In genomic region chr10:121710207-121710606, GRCh38 we compare ENCODE assay signal across 18 cellular contexts.
DNase-seq lines count a peak whose midpoint lies in the region; ATAC-seq and TF ChIP-seq lines count a peak whose summit lies in the region.
"Had no signal": no experiment of that assay in that cellular context is flagged by ENCODE, and none has a peak within 500 bp of the region (broad histone marks: within the 10 kb centered on the region; RNA-seq: fewer than 3 reads in every experiment).

No MANE protein-coding gene starts in this region.

- H2BK12ac ChIP-seq in neuronal stem cell (ENCODE audit: low read length) = no peak overlapping the region

- H3K4me1 ChIP-seq in heart right ventricle (peaks cover 0 to 3% (median 0%) of the 10 kb centered on the region in 9 donors), neuronal stem cell (ENCODE audit: control insufficient read depth in 2 of 2, insufficient read depth in 1 of 2, low read depth in 1 of 2, low read length in 2 of 2) (peaks cover 18 to 30% of the 10 kb centered on the region in 2 donors)
- H3K4me1 ChIP-seq: lower lobe of right lung had no signal

- peak overlapping the region; percentile 9; the same call in 1 of the 2 replicates for H3K4me3 Mint-ChIP-seq in HFFc6
- H3K4me3 Mint-ChIP-seq: natural killer cell had no signal

- H3K18ac ChIP-seq in neuronal stem cell (ENCODE audit: low read length) = peak overlapping the region; percentile 41

- peak in 5 of 8 donors; percentile 28 to 72 (median 42) for ATAC-seq in heart right ventricle
- ATAC-seq: lower lobe of right lung, natural killer cell had no signal

- 44 to 48% methylated on average over 9 of the region's 9 CpGs for WGBS in heart right ventricle, 2 donors
- WGBS in neuronal stem cell (ENCODE audit: extremely low coverage in 2 of 2, insufficient read length in 2 of 2, insufficient replicate concordance in 1 of 2), 2 donors = no CpG with 5 or more reads among the region's 9 CpGs

- H4K8ac ChIP-seq in neuronal stem cell (ENCODE audit: low read depth, low read length) = no peak overlapping the region

- no peaks in the 10 kb centered on the region for H3K79me1 ChIP-seq in neuronal stem cell (ENCODE audit: low read depth, low read length)

- peak overlapping the region in 7 of 10 donors; percentile 5 to 43 (median 32) for H3K27ac ChIP-seq in heart right ventricle
- H3K27ac ChIP-seq in neuronal stem cell (replicated peaks; ENCODE audit: low read length) = peak overlapping the region; percentile 74
- H3K27ac ChIP-seq: lower lobe of right lung, thoracic aorta, WERI-Rb-1 had no signal

- peak overlapping the region; percentile 37; the same call in 1 of the 2 replicates for H3K27ac Mint-ChIP-seq in HFFc6
- H3K27ac Mint-ChIP-seq: natural killer cell had no signal

- no peak overlapping the region for H3K23ac ChIP-seq in neuronal stem cell (ENCODE audit: low read depth, low read length, poor library complexity)

- peaks cover 10% of the 10 kb centered on the region; the same call in 1 of the 2 replicates for H3K4me1 Mint-ChIP-seq in HFFc6 (ENCODE audit: low read depth)
- H3K4me1 Mint-ChIP-seq: natural killer cell had no signal

- H3K9ac ChIP-seq in neuronal stem cell (ENCODE audit: low read depth, low read length, poor library complexity) = no peak overlapping the region

- H4K91ac ChIP-seq in neuronal stem cell (ENCODE audit: low read depth, low read length, poor library complexity) = no peak overlapping the region

- no peak overlapping the region for H3K14ac ChIP-seq in neuronal stem cell (ENCODE audit: low read length)

- peak overlapping the region; percentile 81 for H2AFZ ChIP-seq in neuronal stem cell (ENCODE audit: low read length)

- no peak overlapping the region for H2BK120ac ChIP-seq in neuronal stem cell (ENCODE audit: low read depth, low read length)

- H3K4me2 ChIP-seq in neuronal stem cell (ENCODE audit: insufficient read depth, low read length, poor library complexity, severe bottlenecking) = peak overlapping the region; percentile 45

- no peak overlapping the region for H3K4ac ChIP-seq in neuronal stem cell (ENCODE audit: low read length)

- H2BK15ac ChIP-seq in neuronal stem cell (ENCODE audit: low read length) = no peak overlapping the region

- H3K4me3 ChIP-seq in heart right ventricle (peak overlapping the region in 3 of 10 donors; percentile 3 to 17 (median 14)), neuronal stem cell (ENCODE audit: low read length in 2 of 2) (peak overlapping the region in 1 of 2 donors; percentile 29)
- H3K4me3 ChIP-seq: lower lobe of right lung, thoracic aorta had no signal

- H3K9me3 Mint-ChIP-seq in HFFc6 = no peaks in the 10 kb centered on the region
- H3K9me3 Mint-ChIP-seq: natural killer cell had no signal

- H2BK5ac ChIP-seq in neuronal stem cell (ENCODE audit: low read length) = peak overlapping the region; percentile 2

- peaks cover 16% of the 10 kb centered on the region for H3K27me3 Mint-ChIP-seq in HFFc6 (ENCODE audit: insufficient read depth)

- TF ChIP-seq CTCF in HFFc6 (IDR thresholded peaks at IDR 0.05) (no peak), heart right ventricle (IDR thresholded peaks at IDR 0.05) (no peak)

- H3K36me3 ChIP-seq in heart right ventricle = no peaks in the 10 kb centered on the region
- no peaks in the 10 kb centered on the region for H3K36me3 ChIP-seq in neuronal stem cell (replicated peaks in 1 of 2; ENCODE audit: control insufficient read depth in 2 of 2, insufficient read depth in 2 of 2, low read length in 2 of 2)
- H3K36me3 ChIP-seq: lower lobe of right lung, thoracic aorta, WERI-Rb-1 had no signal

- H2AK5ac ChIP-seq in neuronal stem cell (ENCODE audit: low read depth, low read length) = no peak overlapping the region

- no peaks in the 10 kb centered on the region; the same call in 1 of the 2 replicates for H3K36me3 Mint-ChIP-seq in HFFc6 (ENCODE audit: low read depth)
- H3K36me3 Mint-ChIP-seq: natural killer cell had no signal

- DNase-seq in HFFc6 (no peak), amniotic epithelial cell (ENCODE audit: low read depth) (peak; percentile 30), heart right ventricle (peak in 1 of 2 donors; percentile 18), neuronal stem cell (ENCODE audit: low spot score) (peak; percentile 42), D341Med (ENCODE audit: low spot score) (no peak)
- no peak for DNase-seq in activated CD4-positive, alpha-beta T cell treated with anti-CD3 and anti-CD28 coated beads for 1 hour
- DNase-seq in stimulated activated CD4-positive, alpha-beta T cell treated with anti-CD3 and anti-CD28 coated beads, Interleukin-4, amount 100 ng/mL, for 1 hour = no peak
- DNase-seq in activated naive CD4-positive, alpha-beta T cell treated with anti-CD3 and anti-CD28 coated beads, Interleukin-2, amount 50 U/mL, for 16 hours = no peak
- DNase-seq: activated gamma-delta T cell; dorsolateral prefrontal cortex; lower lobe of right lung; natural killer cell; NCI-H1417 treated with DMSO at 0.1 percent for 48 hours; stimulated activated CD4-positive, alpha-beta T cell treated with anti-CD3 and anti-CD28 coated beads, Interleukin-2, amount 100 ng/mL, for 24 hours; stimulated activated CD8-positive, alpha-beta memory T cell treated with anti-CD3 and anti-CD28 coated beads, Interleukin-4, amount 100 ng/mL, for 48 hours; T-helper 1 cell; WERI-Rb-1 had no signal

- intact Hi-C loops in heart right ventricle (cut with DNase I) = no loop called here

- H3K9me3 ChIP-seq in heart right ventricle (peaks cover 0 to 7% (median 0%) of the 10 kb centered on the region in 11 donors), neuronal stem cell (replicated peaks in 1 of 2; ENCODE audit: control insufficient read depth in 2 of 2, insufficient read depth in 1 of 2, low read depth in 1 of 2, low read length in 2 of 2) (peaks cover 0 to 4% of the 10 kb centered on the region in 2 donors)
- H3K9me3 ChIP-seq: lower lobe of right lung, thoracic aorta had no signal

- H3K27me3 ChIP-seq in heart right ventricle (peaks cover 0 to 43% (median 8%) of the 10 kb centered on the region in 7 donors), neuronal stem cell (ENCODE audit: control insufficient read depth in 3 of 3, insufficient read depth in 3 of 3, low read depth in 1 of 3, low read length in 3 of 3) (peaks cover 0 to 6% (median 0%) of the 10 kb centered on the region in 3 experiments)

Comparison
In these comparisons a context has a peak if more than half of its experiments do, and no peak if none do; other contexts are left out.
1. DNase-seq: peak in amniotic epithelial cell (single experiment) and neuronal stem cell (single experiment); none in HFFc6 (single experiment), activated CD4-positive, alpha-beta T cell treated with anti-CD3 and anti-CD28 coated beads for 1 hour (single experiment), D341Med (single experiment), stimulated activated CD4-positive, alpha-beta T cell treated with anti-CD3 and anti-CD28 coated beads, Interleukin-4, amount 100 ng/mL, for 1 hour (single experiment) and activated naive CD4-positive, alpha-beta T cell treated with anti-CD3 and anti-CD28 coated beads, Interleukin-2, amount 50 U/mL, for 16 hours (single experiment).